8 cellular contexts compared by ENCODE assay signal in the genomic region with DNA sequence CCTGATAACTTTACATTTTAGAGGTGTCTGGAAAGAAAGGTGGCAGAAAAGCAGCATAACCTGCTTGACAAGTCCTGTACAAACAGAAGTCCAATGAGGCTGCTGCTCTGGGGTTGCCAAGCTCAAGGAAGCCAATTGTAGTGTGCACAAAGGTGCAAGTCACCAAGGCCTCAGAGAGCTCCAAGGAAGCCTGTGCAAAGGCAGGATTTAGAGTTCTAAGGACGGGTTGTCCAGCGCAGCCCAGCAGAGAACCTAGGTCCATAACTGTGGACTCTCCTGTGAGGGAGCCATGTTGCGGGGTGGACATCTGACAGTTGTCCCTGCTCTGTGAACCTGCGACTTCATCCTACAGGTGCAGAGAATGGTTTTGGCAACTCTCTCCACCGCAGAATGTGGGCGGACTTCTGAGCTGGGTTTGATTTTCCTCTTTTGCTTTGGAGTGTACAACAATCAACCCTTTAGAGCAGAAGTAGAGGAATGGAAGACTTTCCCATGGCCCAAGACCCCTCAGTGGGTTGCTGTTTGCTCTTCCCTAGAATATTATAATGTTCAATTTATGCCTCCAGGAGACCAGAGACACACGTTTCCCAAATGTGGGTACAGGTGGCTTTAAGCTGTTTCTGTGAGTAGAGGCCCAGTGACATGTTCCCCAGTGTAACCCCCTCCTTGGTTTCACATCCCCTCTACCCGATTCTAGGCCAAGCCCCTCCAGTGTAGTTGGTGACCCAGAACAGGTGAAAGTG.
DNase-seq lines count a peak whose midpoint lies in the region; ATAC-seq and TF ChIP-seq lines count a peak whose summit lies in the region.

No MANE protein-coding gene starts in this region.

- no peaks in the 10 kb centered on the region for H3K9me3 ChIP-seq in T-helper 17 cell (ENCODE audit: control insufficient read depth, low read length, poor library complexity, severe bottlenecking)
- H3K9me3 ChIP-seq in right cardiac atrium (ENCODE audit: control insufficient read depth, low read length) = no peaks in the 10 kb centered on the region

- intact Hi-C loops in right cardiac atrium (cut with DNase I) = no loop called here

- H3K27me3 Mint-ChIP-seq in T-helper 17 cell (no peaks in the 10 kb centered on the region), naive B cell (no peaks in the 10 kb centered on the region)

- H3K4me1 Mint-ChIP-seq in T-helper 17 cell (peaks cover 53% of the 10 kb centered on the region), naive B cell (peaks cover 63 to 92% (median 76%) of the 10 kb centered on the region in 3 donors)

- peaks cover 4 to 6% (median 5%) of the 10 kb centered on the region in 7 donors for H3K9me3 Mint-ChIP-seq in naive B cell

- no peaks in the 10 kb centered on the region for H3K27me3 ChIP-seq in right cardiac atrium (ENCODE audit: control insufficient read depth, insufficient read depth)

- H3K27ac ChIP-seq in right cardiac atrium (ENCODE audit: low read length) = no peak overlapping the region

- DNase-seq in GM12865 (ENCODE audit: low read depth) (peak; percentile 87), T-helper 17 cell (no peak), naive B cell (peak; percentile 81), NOMO-1 (lab: John Stamatoyannopoulos, UW; ENCODE audit: unreplicated experiment in 2 of 2) (no peak), right cardiac atrium (no peak), cerebellar cortex (ENCODE audit: low spot score) (no peak), NCI-H2107 (lab: John Stamatoyannopoulos, UW) (no peak)

- ATAC-seq in HG02642 (IDR thresholded peaks at IDR 0.05; ENCODE audit: poor library complexity, unreplicated experiment) = peak; percentile 36
- ATAC-seq in T-helper 17 cell = peak; percentile 7
- peak; percentile 82 to 83 for ATAC-seq in naive B cell (ENCODE audit: low read depth in 2 of 2)
- ATAC-seq in right cardiac atrium = no peak

- peak overlapping the region; percentile 51; the same call in 1 of the 2 replicates for H3K4me3 ChIP-seq in GM12865 (ENCODE audit: low read depth, low read length)
- H3K4me3 ChIP-seq in right cardiac atrium (ENCODE audit: low read length) = no peak overlapping the region

- peak overlapping the region; percentile 77 for H3K4me3 Mint-ChIP-seq in T-helper 17 cell
- H3K4me3 Mint-ChIP-seq in naive B cell = peak overlapping the region; percentile 44 to 84 (median 69)

- TF ChIP-seq CTCF in GM12865 (IDR thresholded peaks at IDR 0.05; ENCODE audit: insufficient read depth, low read depth, low read length, missing control alignments) = no peak

- 92% methylated on average over 8 of the region's 8 CpGs for whole genome bisulfite sequencing in right cardiac atrium

- H3K4me1 ChIP-seq in right cardiac atrium (ENCODE audit: control insufficient read depth, insufficient read depth, low read length) = peaks cover 10% of the 10 kb centered on the region

- H3K36me3 Mint-ChIP-seq in T-helper 17 cell (ENCODE audit: low read depth) (peaks cover 5% of the 10 kb centered on the region), naive B cell (peaks cover 0 to 7% of the 10 kb centered on the region in 2 donors)

- H3K27ac Mint-ChIP-seq in T-helper 17 cell (peak overlapping the region; percentile 98), naive B cell (peak overlapping the region; percentile 88 to 99 (median 93))

Comparison
In these comparisons a context has a peak if more than half of its experiments do, and no peak if none do; other contexts are left out.
1. DNase-seq: peak in GM12865 (single experiment) and naive B cell (single experiment); none in T-helper 17 cell (0 of 3), NOMO-1 (0 of 2), right cardiac atrium (0 of 3), cerebellar cortex (single experiment) and NCI-H2107 (single experiment).
2. ATAC-seq: peak in HG02642 (single experiment), T-helper 17 cell (single experiment) and naive B cell (2 of 2); none in right cardiac atrium (0 of 2).